In genomic region chr22:45762545-45763235, GRCh38 we compare ENCODE assay signal across 25 cellular contexts.
A peak's percentile ranks its signal among the peaks of the same experiment; 100 is the strongest.
DNase-seq lines count a peak whose midpoint lies in the region; ATAC-seq, FAIRE-seq and TF ChIP-seq lines count a peak whose summit lies in the region.
"Had no signal": no experiment of that assay in that cellular context is flagged by ENCODE, and none has a peak within 500 bp of the region (broad histone marks: within the 10 kb centered on the region; RNA-seq: fewer than 3 reads in every experiment).

No MANE protein-coding gene starts in this region.

- H3K79me2 ChIP-seq in SK-N-SH (ENCODE audit: insufficient read depth), result peaks cover 44% of the 10 kb centered on the region

- H3K27me3 Mint-ChIP-seq in stimulated activated naive B cell treated with anti-CD40 and anti-IgM and Interleukin-4, amounts not matched to agents 10 μg/mL and 1 μg/mL and 100 μg/mL, for 72 hours, result no peaks in the 10 kb centered on the region
- H3K27me3 Mint-ChIP-seq: activated CD4-positive, alpha-beta T cell treated with anti-CD3 and anti-CD28 coated beads, Interleukin-2, amount 10 ng/mL, durations not matched to agents 24 days and 14 days; activated naive CD8-positive, alpha-beta T cell treated with anti-CD3 and anti-CD28 coated beads, Interleukin-2, amount 10 ng/mL, durations not matched to agents 7 days and 5 days; naive thymus-derived CD4-positive, alpha-beta T cell; T-helper 17 cell had no signal

- peaks cover 15% of the 10 kb centered on the region for H4K20me1 ChIP-seq in SK-N-SH (ENCODE audit: insufficient read depth)

- H3K9me2 ChIP-seq in SK-N-SH, result no peaks in the 10 kb centered on the region

- WGBS in SK-N-SH (ENCODE audit: low lambda C conversion rate), result 90% methylated on average over 2 of the region's 7 CpGs
- 71 to 85% methylated on average over 5 of the region's 7 CpGs for WGBS in mesodermal cell (ENCODE audit: insufficient coverage in 2 of 2), 2 experiments

- H3K27me3 ChIP-seq in SK-N-SH (ENCODE audit: insufficient read depth), result no peaks in the 10 kb centered on the region
- no peaks in the 10 kb centered on the region for H3K27me3 ChIP-seq in bronchial epithelial cell (ENCODE audit: control insufficient read depth, insufficient read depth, low read length)
- H3K27me3 ChIP-seq: gastroesophageal sphincter, SJSA1, suprapubic skin had no signal

- DNase-seq in SK-N-SH (no peak), bronchial epithelial cell (ENCODE audit: low read depth) (no peak), NCI-H69 (lab: John Stamatoyannopoulos, UW) (no peak), GM20000 (ENCODE audit: low spot score) (no peak)
- no peak for DNase-seq in stimulated activated naive B cell treated with anti-CD40 and anti-IgM and Interleukin-4, amounts not matched to agents 10 μg/mL and 1 μg/mL and 100 μg/mL, for 72 hours
- DNase-seq: activated CD4-positive, alpha-beta T cell treated with anti-CD3 and anti-CD28 coated beads, Interleukin-2, amount 10 ng/mL, durations not matched to agents 24 days and 14 days; activated naive CD8-positive, alpha-beta T cell treated with anti-CD3 and anti-CD28 coated beads, Interleukin-2, amount 10 ng/mL, durations not matched to agents 7 days and 5 days; AML-193; CD8-positive, alpha-beta T cell; DMS53; effector memory CD4-positive, alpha-beta T cell; naive thymus-derived CD4-positive, alpha-beta T cell; NCI-H1092; NCI-H187 treated with DMSO at 0.1 percent for 48 hours; PC-9; T-helper 17 cell had no signal

- peak; percentile 50 for FAIRE-seq in bronchial epithelial cell (lab: Jason Lieb, UNC)
- FAIRE-seq: HTR-8/SVneo had no signal

- H3K9me3 ChIP-seq in SK-N-SH (no peaks in the 10 kb centered on the region), mesodermal cell (ENCODE audit: control insufficient read depth, low read length) (peaks cover 8% of the 10 kb centered on the region)
- H3K9me3 ChIP-seq: gastroesophageal sphincter, SJSA1, suprapubic skin had no signal

- H3K36me3 ChIP-seq in SK-N-SH (replicated peaks in 1 of 2; ENCODE audit: control insufficient read depth in 1 of 2, insufficient read depth in 2 of 2, low read length in 1 of 2) (peaks cover 32 to 48% of the 10 kb centered on the region in 2 experiments), bronchial epithelial cell (ENCODE audit: control insufficient read depth, insufficient read depth, low read length) (no peaks in the 10 kb centered on the region), mesodermal cell (ENCODE audit: control insufficient read depth, insufficient read depth, low read length) (peaks cover 36% of the 10 kb centered on the region)

- CTCF ChIA-PET in SK-N-SH (lab: Yijun Ruan, JAX), result no interaction called here

- H3K4me2 ChIP-seq in SK-N-SH, result no peak overlapping the region
- H3K4me2 ChIP-seq: PC-9 had no signal

- H3K4me1 ChIP-seq in SK-N-SH (ENCODE audit: control insufficient read depth in 1 of 2, insufficient read depth in 2 of 2, low read depth in 1 of 2, low read length in 1 of 2), result peaks cover 0 to 6% of the 10 kb centered on the region in 2 experiments; a peak in 1 of 4 replicates
- peaks cover 32% of the 10 kb centered on the region for H3K4me1 ChIP-seq in mesodermal cell (ENCODE audit: control insufficient read depth, insufficient read depth, low read length, poor library complexity, severe bottlenecking)
- H3K4me1 ChIP-seq: parathyroid adenoma had no signal

- H3K9ac ChIP-seq in SK-N-SH, result no peak overlapping the region
- H3K9ac ChIP-seq: parathyroid adenoma had no signal

- ATAC-seq in SK-N-SH treated with all-trans-retinoic acid at 6 μM for 48 hours (peak; percentile 50), HG03520 (IDR thresholded peaks at IDR 0.05; ENCODE audit: unreplicated experiment) (no peak)
- no peak for ATAC-seq in stimulated activated naive B cell treated with anti-CD40 and anti-IgM and Interleukin-4, amounts not matched to agents 10 μg/mL and 1 μg/mL and 100 μg/mL, for 72 hours (replicated peaks)
- ATAC-seq: CD8-positive, alpha-beta T cell; gastroesophageal sphincter; naive thymus-derived CD4-positive, alpha-beta T cell; T-helper 17 cell had no signal

- no peak for TF ChIP-seq RAD21 in SK-N-SH (IDR thresholded peaks at IDR 0.05; ENCODE audit: low read length)

- no peaks in the 10 kb centered on the region for H3F3A ChIP-seq in SK-N-SH (replicated peaks; ENCODE audit: insufficient read depth)

- no peaks in the 10 kb centered on the region for H3K9me3 Mint-ChIP-seq in stimulated activated naive B cell treated with anti-CD40 and anti-IgM and Interleukin-4, amounts not matched to agents 10 μg/mL and 1 μg/mL and 100 μg/mL, for 72 hours
- H3K9me3 Mint-ChIP-seq: activated CD4-positive, alpha-beta T cell treated with anti-CD3 and anti-CD28 coated beads, Interleukin-2, amount 10 ng/mL, durations not matched to agents 24 days and 14 days; activated naive CD8-positive, alpha-beta T cell treated with anti-CD3 and anti-CD28 coated beads, Interleukin-2, amount 10 ng/mL, durations not matched to agents 7 days and 5 days; activated T-helper 2 cell treated with anti-CD3 and anti-CD28 coated beads, Interferon-gamma antibody, Interleukin-2, Interleukin-4, amounts not matched to agents 10 μg/mL and 5 μg/mL and 100 μg/mL, durations not matched to agents 14 hours and 24 hours and 36 hours; CD8-positive, alpha-beta T cell had no signal

- peaks cover 22 to 33% of the 10 kb centered on the region in 2 donors for H3K36me3 Mint-ChIP-seq in stimulated activated naive B cell treated with anti-CD40 and anti-IgM and Interleukin-4, amounts not matched to agents 10 μg/mL and 1 μg/mL and 100 μg/mL, for 72 hours

- H3K4me3 Mint-ChIP-seq in stimulated activated naive B cell treated with anti-CD40 and anti-IgM and Interleukin-4, amounts not matched to agents 10 μg/mL and 1 μg/mL and 100 μg/mL, for 72 hours, result no peak overlapping the region
- H3K4me3 Mint-ChIP-seq: activated CD4-positive, alpha-beta T cell treated with anti-CD3 and anti-CD28 coated beads, Interleukin-2, amount 10 ng/mL, durations not matched to agents 24 days and 14 days; activated naive CD8-positive, alpha-beta T cell treated with anti-CD3 and anti-CD28 coated beads, Interleukin-2, amount 10 ng/mL, durations not matched to agents 7 days and 5 days; CD8-positive, alpha-beta T cell; naive thymus-derived CD4-positive, alpha-beta T cell; T-helper 17 cell had no signal

- TF ChIP-seq CTCF in SK-N-SH (IDR thresholded peaks at IDR 0.05) (no peak), bronchial epithelial cell (IDR thresholded peaks at IDR 0.05; ENCODE audit: insufficient read depth, low read length, severe bottlenecking) (no peak), GM20000 (IDR thresholded peaks at IDR 0.05; ENCODE audit: extremely low read depth, missing control alignments) (no peak)

- POLR2A ChIA-PET in SK-N-SH (lab: Yijun Ruan, JAX), result no interaction called here

- peaks cover 0 to 3% of the 10 kb centered on the region in 2 donors for H3K4me1 Mint-ChIP-seq in stimulated activated naive B cell treated with anti-CD40 and anti-IgM and Interleukin-4, amounts not matched to agents 10 μg/mL and 1 μg/mL and 100 μg/mL, for 72 hours
- H3K4me1 Mint-ChIP-seq: activated naive CD8-positive, alpha-beta T cell treated with anti-CD3 and anti-CD28 coated beads, Interleukin-2, amount 10 ng/mL, durations not matched to agents 7 days and 5 days had no signal

- H3K4me3 ChIP-seq in SK-N-SH (ENCODE audit: low read depth in 2 of 2, low read length in 1 of 2) (no peak overlapping the region), bronchial epithelial cell (ENCODE audit: low read depth, low read length) (no peak overlapping the region), mesodermal cell (ENCODE audit: extremely low read depth, insufficient read depth, low read length, poor library complexity, severe bottlenecking) (no peak overlapping the region)
- H3K4me3 ChIP-seq: gastroesophageal sphincter, PC-9, SJSA1, suprapubic skin had no signal

- no peak for TF ChIP-seq EP300 in SK-N-SH (IDR thresholded peaks at IDR 0.05; ENCODE audit: borderline replicate concordance in 1 of 2, low read depth in 1 of 2, low read length in 1 of 2)

- H2AFZ ChIP-seq in SK-N-SH (ENCODE audit: low read depth), result no peak overlapping the region
- H2AFZ ChIP-seq: parathyroid adenoma, PC-9 had no signal

- H3K27ac ChIP-seq in SK-N-SH (ENCODE audit: low read depth in 2 of 2, low read length in 1 of 2), result no peak overlapping the region; a peak in 1 of 4 replicates
- H3K27ac ChIP-seq in mesodermal cell (ENCODE audit: low read depth, low read length, severe bottlenecking), result peak overlapping the region; percentile 62
- H3K27ac ChIP-seq: gastroesophageal sphincter, parathyroid adenoma, PC-9, SJSA1, suprapubic skin had no signal

- peak overlapping the region; percentile 20 for H3K27ac Mint-ChIP-seq in stimulated activated naive B cell treated with anti-CD40 and anti-IgM and Interleukin-4, amounts not matched to agents 10 μg/mL and 1 μg/mL and 100 μg/mL, for 72 hours
- H3K27ac Mint-ChIP-seq: activated CD4-positive, alpha-beta T cell treated with anti-CD3 and anti-CD28 coated beads, Interleukin-2, amount 10 ng/mL, durations not matched to agents 24 days and 14 days; activated naive CD8-positive, alpha-beta T cell treated with anti-CD3 and anti-CD28 coated beads, Interleukin-2, amount 10 ng/mL, durations not matched to agents 7 days and 5 days; activated T-helper 2 cell treated with anti-CD3 and anti-CD28 coated beads, Interferon-gamma antibody, Interleukin-2, Interleukin-4, amounts not matched to agents 10 μg/mL and 5 μg/mL and 100 μg/mL, durations not matched to agents 14 hours and 24 hours and 36 hours; CD8-positive, alpha-beta T cell; T-helper 17 cell had no signal

TF ChIP-seq in SK-N-SH treated with all-trans-retinoic acid at 6 μM for 48 hours, 23 proteins besides CTCF, POLR2A, EP300 and RAD21 (continues in another document):
- TF ChIP-seq ZFP3 (CRISPR knock-in tag; IDR thresholded peaks at IDR 0.05) (no peak), CSDC2 (CRISPR knock-in tag; IDR thresholded peaks at IDR 0.05) (no peak), GLIS3 (CRISPR knock-in tag; IDR thresholded peaks at IDR 0.05) (no peak), ZNF565 (CRISPR knock-in tag; conservative IDR thresholded peaks at IDR 0.05; ENCODE audit: low read depth) (no peak), OSR1 (CRISPR knock-in tag; IDR thresholded peaks at IDR 0.05) (no peak), ZC3H10 (CRISPR knock-in tag; IDR thresholded peaks at IDR 0.05) (no peak), SNAI2 (CRISPR knock-in tag; IDR thresholded peaks at IDR 0.05) (no peak)

TF ChIP-seq in SK-N-SH, 30 proteins besides CTCF, POLR2A, EP300 and RAD21 (continues in another document):
- no peak for TF ChIP-seq JUND (IDR thresholded peaks at IDR 0.05)
- no peak for TF ChIP-seq RXRA (IDR thresholded peaks at IDR 0.05; ENCODE audit: borderline replicate concordance, low read depth)
- no peak for TF ChIP-seq NFIC (IDR thresholded peaks at IDR 0.05; ENCODE audit: borderline replicate concordance)
- TF ChIP-seq MEF2A (IDR thresholded peaks at IDR 0.05; ENCODE audit: borderline replicate concordance, low read depth), result no peak
